16 cellular contexts compared by ENCODE assay signal in the genomic region with DNA sequence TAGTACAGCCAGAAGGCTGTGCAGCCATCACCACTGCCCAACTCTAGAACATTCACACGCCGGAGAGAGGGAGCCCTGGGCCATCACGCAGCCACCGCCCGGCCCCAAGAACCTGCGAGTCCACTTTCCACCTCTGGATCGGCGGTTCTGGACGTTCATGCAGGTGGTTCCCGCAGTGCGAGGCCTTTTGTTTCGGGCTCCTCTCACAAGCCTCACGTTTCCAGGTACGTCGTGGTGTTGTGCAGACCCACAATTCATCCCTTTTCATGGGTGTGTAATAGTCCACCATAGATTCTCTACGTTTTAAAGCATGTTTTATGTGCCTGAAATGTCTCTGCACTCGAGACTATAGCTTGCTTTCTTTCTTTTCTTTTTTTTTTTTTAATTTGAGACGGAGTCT. TPM values are rescaled to one million over a fixed set of nuclear protein-coding genes. Genes with fewer than 3 reads are reported as not detected.
DNase-seq lines count a peak whose midpoint lies in the region; TF ChIP-seq lines count a peak whose summit lies in the region.
"Had no signal": no experiment of that assay in that cellular context is flagged by ENCODE, and none has a peak within 500 bp of the region (broad histone marks: within the 10 kb centered on the region; RNA-seq: fewer than 3 reads in every experiment).

No MANE protein-coding gene starts in this region.

- peak overlapping the region; percentile 76 for H3K9ac ChIP-seq in smooth muscle cell (ENCODE audit: low read depth)
- H3K9ac ChIP-seq: BLaER1 treated with 17β-estradiol and CSF1 and Interleukin-3, amounts not matched to agents 10 nM and 100 nM had no signal

- CTCF ChIA-PET in AG04450 (lab: Charles Lee) = interaction anchor here (0.7 kb wide), 1 partner anchor 290 kb away, joined by 3 read pairs; no protein-coding TSS in a partner anchor
- CTCF ChIA-PET in HEK293 (lab: Yijun Ruan, JAX) = interaction anchor here (1.0 to 2.4 kb wide), 3 partner anchors 12 to 288 kb away, joined by 3 to 11 read pairs (median 10); no protein-coding TSS in a partner anchor
- CTCF ChIA-PET in GM10248 (lab: Yijun Ruan, JAX) = no interaction called here

- H2AFZ ChIP-seq in smooth muscle cell (ENCODE audit: low read depth) = no peak overlapping the region

- H3K27me3 Mint-ChIP-seq in chondrocyte (ENCODE audit: low read depth) = no peaks in the 10 kb centered on the region

- H3K4me3 Mint-ChIP-seq in chondrocyte (ENCODE audit: unreplicated experiment) = no peak overlapping the region
- H3K4me3 Mint-ChIP-seq: CD4-positive, alpha-beta memory T cell had no signal

- H3K4me1 ChIP-seq in HEK293 (ENCODE audit: control insufficient read depth, insufficient read depth, low read length) (0 out of 2 replicates have a peak, but pooled peaks cover 6% of the 10 kb centered on the region), smooth muscle cell (ENCODE audit: low read depth) (peaks cover 38% of the 10 kb centered on the region)
- H3K4me1 ChIP-seq: BLaER1 treated with 17β-estradiol and CSF1 and Interleukin-3, amounts not matched to agents 10 nM and 100 nM had no signal

- peaks cover 95% of the 10 kb centered on the region for H3K79me2 ChIP-seq in smooth muscle cell (ENCODE audit: low read depth)

- H3K4me1 Mint-ChIP-seq in chondrocyte (ENCODE audit: low read depth) = peaks cover 61% of the 10 kb centered on the region
- H3K4me1 Mint-ChIP-seq: CD4-positive, alpha-beta memory T cell had no signal

- no peaks in the 10 kb centered on the region for H3K27me3 ChIP-seq in AG04450 (ENCODE audit: control insufficient read depth, insufficient read depth, low read length)
- no peaks in the 10 kb centered on the region for H3K27me3 ChIP-seq in smooth muscle cell (ENCODE audit: low read depth)
- H3K27me3 ChIP-seq: BLaER1 treated with 17β-estradiol and CSF1 and Interleukin-3, amounts not matched to agents 10 nM and 100 nM had no signal

- TF ChIP-seq CTCF in AG04450 (IDR thresholded peaks at IDR 0.05; ENCODE audit: low read depth, low read length) = no peak
- no peak for TF ChIP-seq CTCF in HEK293 (tag by site-specific recombination; IDR thresholded peaks at IDR 0.05)
- TF ChIP-seq CTCF in chondrocyte (IDR thresholded peaks at IDR 0.05) = no peak
- TF ChIP-seq CTCF in smooth muscle cell (IDR thresholded peaks at IDR 0.05; ENCODE audit: borderline replicate concordance, insufficient read depth, poor library complexity, severe bottlenecking) = no peak
- no peak for TF ChIP-seq CTCF in GM10248 (IDR thresholded peaks at IDR 0.05; ENCODE audit: control extremely low read depth, extremely low read depth, low read depth, missing control alignments)

- no peak overlapping the region for H3K4me2 ChIP-seq in smooth muscle cell
- H3K4me2 ChIP-seq: BLaER1 treated with 17β-estradiol and CSF1 and Interleukin-3, amounts not matched to agents 10 nM and 100 nM had no signal

- H3K36me3 ChIP-seq in HEK293 (ENCODE audit: control insufficient read depth in 2 of 2, insufficient read depth in 1 of 2, low read length in 2 of 2) = no peaks in the 10 kb centered on the region
- no peaks in the 10 kb centered on the region for H3K36me3 ChIP-seq in smooth muscle cell (ENCODE audit: low read depth)
- H3K36me3 ChIP-seq: BLaER1 treated with 17β-estradiol and CSF1 and Interleukin-3, amounts not matched to agents 10 nM and 100 nM had no signal

- H4K20me1 ChIP-seq in smooth muscle cell (ENCODE audit: low read depth) = peaks cover 91% of the 10 kb centered on the region

- no peaks in the 10 kb centered on the region for H3K9me3 Mint-ChIP-seq in chondrocyte (ENCODE audit: low read depth)
- H3K9me3 Mint-ChIP-seq: CD4-positive, alpha-beta memory T cell had no signal

- H3K9me3 ChIP-seq in AG04450 (ENCODE audit: control insufficient read depth, insufficient read depth, low read length) (peaks cover 11% of the 10 kb centered on the region; the same call in 1 of the 2 replicates), HEK293 (ENCODE audit: control insufficient read depth, insufficient read depth, low read depth, low read length) (no peaks in the 10 kb centered on the region), smooth muscle cell (replicated peaks; ENCODE audit: low read depth) (no peaks in the 10 kb centered on the region)
- H3K9me3 ChIP-seq: BLaER1 treated with 17β-estradiol and CSF1 and Interleukin-3, amounts not matched to agents 10 nM and 100 nM had no signal

- peak overlapping the region; percentile 82 for H3K27ac ChIP-seq in AG04450 (ENCODE audit: low read depth, low read length)
- no peak overlapping the region for H3K27ac ChIP-seq in HEK293 (ENCODE audit: extremely low read depth, low read depth, low read length)
- peak overlapping the region; percentile 93 for H3K27ac ChIP-seq in smooth muscle cell (ENCODE audit: low read depth)
- H3K27ac ChIP-seq: BLaER1 treated with 17β-estradiol and CSF1 and Interleukin-3, amounts not matched to agents 10 nM and 100 nM had no signal

- WGBS in smooth muscle cell (ENCODE audit: low lambda C conversion rate) = 96% methylated on average over 18 of the region's 18 CpGs

- H3K4me3 ChIP-seq in AG04450 (ENCODE audit: low read depth, low read length) = no peak overlapping the region
- no peak overlapping the region for H3K4me3 ChIP-seq in HEK293 (ENCODE audit: low read depth, low read length)
- no peak overlapping the region for H3K4me3 ChIP-seq in smooth muscle cell
- H3K4me3 ChIP-seq: BLaER1 treated with 17β-estradiol and CSF1 and Interleukin-3, amounts not matched to agents 10 nM and 100 nM had no signal

- H3K36me3 Mint-ChIP-seq in chondrocyte (ENCODE audit: low read depth) = peaks cover 2% of the 10 kb centered on the region
- H3K36me3 Mint-ChIP-seq: CD4-positive, alpha-beta memory T cell had no signal

- DNase-seq in AG04450 (ENCODE audit: low read depth, low spot score) (no peak), chondrocyte (ENCODE audit: low spot score) (no peak), smooth muscle cell (lab: John Stamatoyannopoulos, UW; ENCODE audit: unreplicated experiment) (no peak), NCI-H748 (lab: John Stamatoyannopoulos, UW; ENCODE audit: unreplicated experiment) (no peak), NCI-H82 treated with DMSO at 0.1 percent for 48 hours (lab: John Stamatoyannopoulos, UW; ENCODE audit: unreplicated experiment) (no peak), GM10248 (ENCODE audit: extremely low spot score) (no peak)
- DNase-seq: DND-41; GOT3; KBM-7; NCI-H1092; NCI-H1436; NCI-H1930; NK-92 treated with Interleukin-12 subunit alpha and Interleukin-12 subunit beta, amount 100 ng/mL, for 24 hours had no signal

- H3F3A ChIP-seq in smooth muscle cell (ENCODE audit: low read depth) = peaks cover 31% of the 10 kb centered on the region

- POLR2A ChIA-PET in AG04450 (lab: Yijun Ruan, JAX) (no interaction called here), HEK293 (lab: Yijun Ruan, JAX) (no interaction called here), GM10248 (lab: Yijun Ruan, JAX) (no interaction called here)

- H3K27ac Mint-ChIP-seq in chondrocyte (ENCODE audit: unreplicated experiment) = peak overlapping the region; percentile 95
- H3K27ac Mint-ChIP-seq: CD4-positive, alpha-beta memory T cell had no signal

TF ChIP-seq in HEK293, 187 proteins besides CTCF, POLR2A, EP300 and RAD21:
- peak; percentile 99 for TF ChIP-seq ZNF146 (tag by site-specific recombination; IDR thresholded peaks at IDR 0.05)
- TF ChIP-seq ZXDB (tag by site-specific recombination; IDR thresholded peaks at IDR 0.05) = no peak

RNA-seq across cellular contexts. Expression of a gene that starts 23.6 kb away (rescaled TPM):
- polyA plus RNA-seq in AG04450 (2011; rRNA removed) (25.3 and 37.0 TPM in 2 replicates), smooth muscle cell (362 and 485 TPM in 2 replicates)
- polyA minus RNA-seq in AG04450 (2011; rRNA and poly(A)+ RNA removed) = 7.7 and 9.1 TPM in 2 replicates
- total RNA-seq in chondrocyte (322 to 628 TPM (median 616 TPM) in 3 replicates), smooth muscle cell (192 and 240 TPM in 2 replicates)
